In genomic region chr5:34676409-34676808, GRCh38 we compare ENCODE assay signal across 15 cellular contexts. TPM values are rescaled to one million over a fixed set of nuclear protein-coding genes. Genes with fewer than 3 reads are reported as not detected.
DNase-seq lines count a peak whose midpoint lies in the region; ATAC-seq and TF ChIP-seq lines count a peak whose summit lies in the region.
"Had no signal": no experiment of that assay in that cellular context is flagged by ENCODE, and none has a peak within 500 bp of the region (broad histone marks: within the 10 kb centered on the region; RNA-seq: fewer than 3 reads in every experiment).

No MANE protein-coding gene starts in this region.

- H3K36me3 Mint-ChIP-seq in brain: peaks cover 30% of the 10 kb centered on the region
- H3K36me3 Mint-ChIP-seq: memory B cell had no signal

- H3K36me3 ChIP-seq in thoracic aorta: peaks cover 2% of the 10 kb centered on the region
- H3K36me3 ChIP-seq: transverse colon had no signal

- H3K9me3 ChIP-seq in thoracic aorta: no peaks in the 10 kb centered on the region
- H3K9me3 ChIP-seq: transverse colon had no signal

- peak overlapping the region in 4 of 5 experiments; percentile 8 to 78 (median 31) for H3K27ac Mint-ChIP-seq in brain
- H3K27ac Mint-ChIP-seq: memory B cell had no signal

- peaks cover 27 to 78% of the 10 kb centered on the region in 2 donors for H3K4me1 ChIP-seq in thoracic aorta (ENCODE audit: control insufficient read depth in 1 of 2, low read depth in 2 of 2)

- peaks cover 0 to 11% (median 3%) of the 10 kb centered on the region in 5 experiments for H3K9me3 Mint-ChIP-seq in brain
- H3K9me3 Mint-ChIP-seq: activated T-cell treated with anti-CD3 and anti-CD28 coated beads, Interleukin-2, amount 50 U/mL, for 4 hours; memory B cell; neural crest cell had no signal

- H3K27me3 ChIP-seq in thoracic aorta (replicated peaks; ENCODE audit: insufficient read depth): no peaks in the 10 kb centered on the region
- H3K27me3 ChIP-seq: transverse colon had no signal

- H3K4me3 ChIP-seq in thoracic aorta: no peak overlapping the region
- H3K4me3 ChIP-seq: transverse colon had no signal

- TF ChIP-seq CTCF in brain (conservative IDR thresholded peaks at IDR 0.05): no peak
- no peak for TF ChIP-seq CTCF in thoracic aorta (IDR thresholded peaks at IDR 0.05)

- ATAC-seq in left lobe of liver (peak; percentile 88), thoracic aorta (ENCODE audit: insufficient number of reproducible peaks, low FRiP score, low read depth) (no peak), GM21515 (IDR thresholded peaks at IDR 0.05; ENCODE audit: unreplicated experiment) (no peak), GM18861 (IDR thresholded peaks at IDR 0.05; ENCODE audit: unreplicated experiment) (no peak), GM21786 (IDR thresholded peaks at IDR 0.05; ENCODE audit: unreplicated experiment) (no peak)
- ATAC-seq: activated T-cell treated with anti-CD3 and anti-CD28 coated beads, Interleukin-2, amount 50 U/mL, for 4 hours had no signal

- H3K27me3 Mint-ChIP-seq in brain: peaks cover 4% of the 10 kb centered on the region

- H3K4me1 Mint-ChIP-seq in brain: peaks cover 44% of the 10 kb centered on the region
- H3K4me1 Mint-ChIP-seq: memory B cell had no signal

- peak overlapping the region in 1 of 5 experiments; percentile 21 for H3K4me3 Mint-ChIP-seq in brain
- H3K4me3 Mint-ChIP-seq: activated T-cell treated with anti-CD3 and anti-CD28 coated beads, Interleukin-2, amount 50 U/mL, for 4 hours; memory B cell; neural crest cell had no signal

- DNase-seq in NCI-H226 (peak; percentile 56), left lobe of liver (ENCODE audit: low spot score) (no peak), thoracic aorta (ENCODE audit: low spot score) (no peak), retina (no peak)
- DNase-seq: activated CD4-positive, alpha-beta T cell treated with anti-CD3 and anti-CD28 coated beads, Interleukin-2, amount 50 U/mL, for 48 hours; activated T-cell treated with anti-CD3 and anti-CD28 coated beads, Interleukin-2, amount 50 U/mL, for 4 hours; DMS 273 treated with DMSO at 0.1 percent for 48 hours; NCI-H82; transverse colon had no signal

- H3K27ac ChIP-seq in thoracic aorta: peak overlapping the region; percentile 80 to 92

RNA-seq across cellular contexts. Expression of gene RAI14, which starts 20.3 kb away (rescaled TPM):
- 13.1 TPM for polyA plus RNA-seq in brain (ENCODE audit: insufficient read depth, low read depth, low replicate concordance)
- total RNA-seq in left lobe of liver (24.9 TPM), thoracic aorta (10 to 100 TPM; 70.7 to 80.1 TPM)
